Comparison of ENCODE assay signal across 29 cellular contexts in the genomic region with DNA sequence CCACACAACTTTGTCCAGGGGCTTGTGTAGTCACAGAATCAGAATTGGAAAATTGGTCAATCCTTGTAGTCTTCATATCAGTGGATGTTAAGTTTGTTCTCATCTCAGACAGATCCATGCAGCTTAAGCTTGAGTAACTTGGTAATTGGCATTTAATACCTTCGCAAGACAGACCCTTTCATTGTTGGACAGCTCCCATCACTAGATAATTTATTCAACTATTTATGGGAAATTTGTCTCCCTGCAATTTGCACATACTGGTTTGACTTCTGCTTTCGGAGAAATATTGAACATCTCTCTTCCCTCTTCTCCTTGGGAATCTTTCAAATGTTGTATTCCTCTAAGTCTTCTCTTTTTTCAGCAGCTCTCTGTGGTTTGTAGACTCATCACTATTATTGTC. TPM values are rescaled to one million over a fixed set of nuclear protein-coding genes. Genes with fewer than 3 reads are reported as not detected.
"Had no signal": no experiment of that assay in that cellular context is flagged by ENCODE, and none has a peak within 500 bp of the region (broad histone marks: within the 10 kb centered on the region; RNA-seq: fewer than 3 reads in every experiment).

No MANE protein-coding gene starts in this region.

- H3K4me3 ChIP-seq: body of pancreas, breast epithelium had no signal

- DNase-seq: activated B cell treated with CpG ODN at 0.5 μM for 24 hours; activated CD4-positive, alpha-beta memory T cell treated with anti-CD3 and anti-CD28 coated beads for 36 hours; activated CD4-positive, alpha-beta T cell treated with anti-CD3 and anti-CD28 coated beads for 4 hours; activated CD4-positive, alpha-beta T cell treated with anti-CD3 and anti-CD28 coated beads, Interleukin-2, amount 10 ng/mL, durations not matched to agents 24 days and 14 days; activated CD4-positive, alpha-beta T cell treated with anti-CD3 and anti-CD28 coated beads, Interleukin-2, amount 50 U/mL, for 1 hour; activated CD4-positive, alpha-beta T cell treated with anti-CD3 and anti-CD28 coated beads, Interleukin-2, amount 50 U/mL, for 4 hours; activated CD4-positive, CD25-positive, alpha-beta regulatory T cell treated with anti-CD3 and anti-CD28 coated beads, Interleukin-2, amount 50 U/mL, for 72 hours; activated CD8-positive, alpha-beta memory T cell treated with anti-CD3 and anti-CD28 coated beads, Interleukin-2, amount 50 U/mL, for 48 hours; activated CD8-positive, alpha-beta T cell treated with anti-CD3 and anti-CD28 coated beads for 36 hours; activated effector memory CD4-positive, alpha-beta T cell treated with Interleukin-2 at 50 U/mL for 16 hours; activated gamma-delta T cell; activated naive CD4-positive, alpha-beta T cell treated with anti-CD3 and anti-CD28 coated beads, Interleukin-2, amount 10 ng/mL, durations not matched to agents 7 days and 5 days; activated naive CD4-positive, alpha-beta T cell treated with Interleukin-2 at 50 U/mL for 16 hours; activated naive CD8-positive, alpha-beta T cell treated with anti-CD3 and anti-CD28 coated beads, Interleukin-2, amount 10 ng/mL, durations not matched to agents 7 days and 5 days; activated naive CD8-positive, alpha-beta T cell treated with anti-CD3 and anti-CD28 coated beads, Interleukin-2, amount 50 U/mL, for 24 hours; activated T-cell treated with anti-CD3 and anti-CD28 coated beads, Interleukin-2, amount 50 U/mL, for 24 hours; activated T-cell treated with anti-CD3 and anti-CD28 coated beads, Interleukin-2, amount 50 U/mL, for 48 hours; amygdala; anterior cingulate cortex; body of pancreas; brain microvascular endothelial cell; central memory CD4-positive, alpha-beta T cell; T-helper 2 cell; T-helper 9 cell had no signal

- H3K36me3 ChIP-seq: brain microvascular endothelial cell, breast epithelium had no signal

- H3K4me1 ChIP-seq: body of pancreas, breast epithelium had no signal

- H3K27me3 ChIP-seq: body of pancreas, brain microvascular endothelial cell, breast epithelium had no signal

- ATAC-seq: activated CD8-positive, alpha-beta T cell treated with anti-CD3 and anti-CD28 coated beads for 36 hours; activated naive CD8-positive, alpha-beta T cell treated with anti-CD3 and anti-CD28 coated beads, Interleukin-2, amount 50 U/mL, for 24 hours; body of pancreas had no signal

- H3K27ac ChIP-seq: body of pancreas, brain microvascular endothelial cell, breast epithelium, VCaP had no signal

- H3K9me3 ChIP-seq: body of pancreas, breast epithelium had no signal

RNA-seq across cellular contexts. Expression of a gene that starts 17.1 kb away (rescaled TPM):
- total RNA-seq: activated B cell treated with CpG ODN at 0.5 μM for 24 hours; activated CD4-positive, alpha-beta memory T cell treated with anti-CD3 and anti-CD28 coated beads for 36 hours; activated CD4-positive, alpha-beta T cell treated with anti-CD3 and anti-CD28 coated beads, Interleukin-2, amount 10 ng/mL, durations not matched to agents 24 days and 14 days; activated CD8-positive, alpha-beta memory T cell treated with anti-CD3 and anti-CD28 coated beads for 36 hours; activated CD8-positive, alpha-beta T cell treated with anti-CD3 and anti-CD28 coated beads for 36 hours; activated naive CD8-positive, alpha-beta T cell treated with anti-CD3 and anti-CD28 coated beads, Interleukin-2, amount 10 ng/mL, durations not matched to agents 7 days and 5 days; activated T-helper 2 cell treated with anti-CD3 and anti-CD28 coated beads, Interferon-gamma antibody, Interleukin-2, Interleukin-4, amounts not matched to agents 10 μg/mL and 5 μg/mL and 100 μg/mL, durations not matched to agents 14 hours and 24 hours and 36 hours; breast epithelium; cardiac septum had no signal
